Comparison of ENCODE assay signal across 1 cellular context in the genomic region with DNA sequence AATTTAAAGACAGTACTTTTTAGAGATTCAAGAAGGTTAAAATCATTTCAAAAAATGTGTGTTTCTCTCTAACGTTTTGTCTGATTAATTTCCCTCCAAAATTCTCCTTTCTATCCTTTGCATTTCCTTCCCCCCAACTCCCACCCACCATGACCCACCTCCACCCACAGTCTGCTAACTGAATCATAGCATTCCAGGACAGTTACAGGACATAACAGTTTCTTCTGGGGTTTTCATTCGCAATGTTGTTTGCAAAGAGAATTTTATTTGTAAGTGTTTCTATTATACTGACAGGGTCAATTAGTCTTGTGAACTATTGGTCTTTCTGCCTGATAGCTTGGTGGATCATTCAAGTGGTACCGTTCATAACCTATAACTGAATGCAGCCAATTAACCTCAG.
TF ChIP-seq lines count a peak whose summit lies in the region.

No MANE protein-coding gene starts in this region.

TF ChIP-seq in GM23338, 12 proteins besides CTCF, POLR2A, EP300 and RAD21 (continued from another document):
- TF ChIP-seq, protein P1, sequence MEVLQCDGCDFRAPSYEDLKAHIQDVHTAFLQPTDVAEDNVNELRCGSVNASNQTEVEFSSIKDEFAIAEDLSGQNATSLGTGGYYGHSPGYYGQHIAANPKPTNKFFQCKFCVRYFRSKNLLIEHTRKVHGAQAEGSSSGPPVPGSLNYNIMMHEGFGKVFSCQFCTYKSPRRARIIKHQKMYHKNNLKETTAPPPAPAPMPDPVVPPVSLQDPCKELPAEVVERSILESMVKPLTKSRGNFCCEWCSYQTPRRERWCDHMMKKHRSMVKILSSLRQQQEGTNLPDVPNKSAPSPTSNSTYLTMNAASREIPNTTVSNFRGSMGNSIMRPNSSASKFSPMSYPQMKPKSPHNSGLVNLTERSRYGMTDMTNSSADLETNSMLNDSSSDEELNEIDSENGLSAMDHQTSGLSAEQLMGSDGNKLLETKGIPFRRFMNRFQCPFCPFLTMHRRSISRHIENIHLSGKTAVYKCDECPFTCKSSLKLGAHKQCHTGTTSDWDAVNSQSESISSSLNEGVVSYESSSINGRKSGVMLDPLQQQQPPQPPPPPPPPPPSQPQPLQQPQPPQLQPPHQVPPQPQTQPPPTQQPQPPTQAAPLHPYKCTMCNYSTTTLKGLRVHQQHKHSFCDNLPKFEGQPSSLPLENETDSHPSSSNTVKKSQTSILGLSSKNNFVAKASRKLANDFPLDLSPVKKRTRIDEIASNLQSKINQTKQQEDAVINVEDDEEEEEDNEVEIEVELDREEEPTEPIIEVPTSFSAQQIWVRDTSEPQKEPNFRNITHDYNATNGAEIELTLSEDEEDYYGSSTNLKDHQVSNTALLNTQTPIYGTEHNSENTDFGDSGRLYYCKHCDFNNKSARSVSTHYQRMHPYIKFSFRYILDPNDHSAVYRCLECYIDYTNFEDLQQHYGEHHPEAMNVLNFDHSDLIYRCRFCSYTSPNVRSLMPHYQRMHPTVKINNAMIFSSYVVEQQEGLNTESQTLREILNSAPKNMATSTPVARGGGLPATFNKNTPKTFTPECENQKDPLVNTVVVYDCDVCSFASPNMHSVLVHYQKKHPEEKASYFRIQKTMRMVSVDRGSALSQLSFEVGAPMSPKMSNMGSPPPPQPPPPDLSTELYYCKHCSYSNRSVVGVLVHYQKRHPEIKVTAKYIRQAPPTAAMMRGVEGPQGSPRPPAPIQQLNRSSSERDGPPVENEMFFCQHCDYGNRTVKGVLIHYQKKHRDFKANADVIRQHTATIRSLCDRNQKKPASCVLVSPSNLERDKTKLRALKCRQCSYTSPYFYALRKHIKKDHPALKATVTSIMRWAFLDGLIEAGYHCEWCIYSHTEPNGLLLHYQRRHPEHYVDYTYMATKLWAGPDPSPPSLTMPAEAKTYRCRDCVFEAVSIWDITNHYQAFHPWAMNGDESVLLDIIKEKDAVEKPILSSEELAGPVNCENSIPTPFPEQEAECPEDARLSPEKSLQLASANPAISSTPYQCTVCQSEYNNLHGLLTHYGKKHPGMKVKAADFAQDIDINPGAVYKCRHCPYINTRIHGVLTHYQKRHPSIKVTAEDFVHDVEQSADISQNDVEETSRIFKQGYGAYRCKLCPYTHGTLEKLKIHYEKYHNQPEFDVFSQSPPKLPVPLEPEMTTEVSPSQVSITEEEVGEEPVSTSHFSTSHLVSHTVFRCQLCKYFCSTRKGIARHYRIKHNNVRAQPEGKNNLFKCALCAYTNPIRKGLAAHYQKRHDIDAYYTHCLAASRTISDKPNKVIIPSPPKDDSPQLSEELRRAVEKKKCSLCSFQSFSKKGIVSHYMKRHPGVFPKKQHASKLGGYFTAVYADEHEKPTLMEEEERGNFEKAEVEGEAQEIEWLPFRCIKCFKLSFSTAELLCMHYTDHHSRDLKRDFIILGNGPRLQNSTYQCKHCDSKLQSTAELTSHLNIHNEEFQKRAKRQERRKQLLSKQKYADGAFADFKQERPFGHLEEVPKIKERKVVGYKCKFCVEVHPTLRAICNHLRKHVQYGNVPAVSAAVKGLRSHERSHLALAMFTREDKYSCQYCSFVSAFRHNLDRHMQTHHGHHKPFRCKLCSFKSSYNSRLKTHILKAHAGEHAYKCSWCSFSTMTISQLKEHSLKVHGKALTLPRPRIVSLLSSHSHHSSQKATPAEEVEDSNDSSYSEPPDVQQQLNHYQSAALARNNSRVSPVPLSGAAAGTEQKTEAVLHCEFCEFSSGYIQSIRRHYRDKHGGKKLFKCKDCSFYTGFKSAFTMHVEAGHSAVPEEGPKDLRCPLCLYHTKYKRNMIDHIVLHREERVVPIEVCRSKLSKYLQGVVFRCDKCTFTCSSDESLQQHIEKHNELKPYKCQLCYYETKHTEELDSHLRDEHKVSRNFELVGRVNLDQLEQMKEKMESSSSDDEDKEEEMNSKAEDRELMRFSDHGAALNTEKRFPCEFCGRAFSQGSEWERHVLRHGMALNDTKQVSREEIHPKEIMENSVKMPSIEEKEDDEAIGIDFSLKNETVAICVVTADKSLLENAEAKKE (CRISPR knock-in tag; IDR thresholded peaks at IDR 0.05), result no peak
- TF ChIP-seq CREB1 (CRISPR knock-in tag; IDR thresholded peaks at IDR 0.05; ENCODE audit: low read depth) (no peak), EZH2phosphoT487 (IDR thresholded peaks at IDR 0.05; ENCODE audit: unreplicated experiment) (no peak), ZNF331 (CRISPR knock-in tag; IDR thresholded peaks at IDR 0.05; ENCODE audit: low read depth) (no peak)
